Comparison of ENCODE assay signal across 11 cellular contexts in genomic region chr9:123967323-123967722, GRCh38. TPM values are rescaled to one million over a fixed set of nuclear protein-coding genes. Genes with fewer than 3 reads are reported as not detected.
"Had no signal": no experiment of that assay in that cellular context is flagged by ENCODE, and none has a peak within 500 bp of the region (broad histone marks: within the 10 kb centered on the region; RNA-seq: fewer than 3 reads in every experiment).

No MANE protein-coding gene starts in this region.

- FAIRE-seq: H1, H54 had no signal

- H3K4me1 ChIP-seq: HAP-1 had no signal

- H3K9me3 ChIP-seq: HAP-1 had no signal

- H3K9me3 Mint-ChIP-seq: GM23338, H9, HFFc6 had no signal

- H3K4me1 Mint-ChIP-seq: H9 had no signal

- H3K4me3 Mint-ChIP-seq: GM23338, H9, HFFc6 had no signal

- ATAC-seq: GM23338, HCT116 had no signal

- H3K36me3 ChIP-seq: HAP-1 had no signal

- H3K27ac ChIP-seq: GM23248 had no signal

- H3K4me3 ChIP-seq: GM23248, GM23338, HAP-1 had no signal

- H3K27ac Mint-ChIP-seq: GM23338, H9, HFFc6 had no signal

- H2AFZ ChIP-seq: GM23248, GM23338 had no signal

- H3K4me2 ChIP-seq: GM23338 had no signal

- DNase-seq: GM23248, GOT3, H7, H9, HCEC 1CT, HFFc6 had no signal

- H3K9ac ChIP-seq: GM23248 had no signal

RNA-seq across cellular contexts. Expression of gene LHX2, which starts 44.2 kb away (rescaled TPM):
- total RNA-seq: GM23248, H9, HFFc6 had no signal
- polyA plus RNA-seq: GM23248, GM23338 had no signal
